ENCODE assay signal across 21 cellular contexts in genomic region chr4:1611501-1611870, GRCh38.
DNase-seq lines count a peak whose midpoint lies in the region; ATAC-seq and TF ChIP-seq lines count a peak whose summit lies in the region.
"Had no signal": no experiment of that assay in that cellular context is flagged by ENCODE, and none has a peak within 500 bp of the region (broad histone marks: within the 10 kb centered on the region; RNA-seq: fewer than 3 reads in every experiment).

No MANE protein-coding gene starts in this region.

- H3K27ac ChIP-seq in RWPE2 (ENCODE audit: poor library complexity, severe bottlenecking) (no peak overlapping the region), spleen (no peak overlapping the region), neural progenitor cell (no peak overlapping the region)
- H3K27ac ChIP-seq: 22Rv1; BLaER1 treated with 17β-estradiol and CSF1 and Interleukin-3, amounts not matched to agents 10 nM and 100 nM; KMS-11; PC-9 had no signal

- no peaks in the 10 kb centered on the region for H3K79me2 ChIP-seq in neural progenitor cell (ENCODE audit: low read depth)

- no peaks in the 10 kb centered on the region for H3K27me3 Mint-ChIP-seq in activated naive CD8-positive, alpha-beta T cell treated with anti-CD3 and anti-CD28 coated beads, Interleukin-2, amount 50 U/mL, for 24 hours
- no peaks in the 10 kb centered on the region for H3K27me3 Mint-ChIP-seq in activated naive CD8-positive, alpha-beta T cell treated with anti-CD3 and anti-CD28 coated beads for 36 hours
- peaks cover 8% of the 10 kb centered on the region for H3K27me3 Mint-ChIP-seq in neural progenitor cell (ENCODE audit: insufficient read depth, low read depth)
- H3K27me3 Mint-ChIP-seq: CD4-positive, alpha-beta T cell had no signal

- no peaks in the 10 kb centered on the region for H3F3A ChIP-seq in neural progenitor cell (ENCODE audit: low read depth)

- H3K36me3 Mint-ChIP-seq in activated naive CD8-positive, alpha-beta T cell treated with anti-CD3 and anti-CD28 coated beads, Interleukin-2, amount 50 U/mL, for 24 hours (ENCODE audit: low read depth) = no peaks in the 10 kb centered on the region
- no peaks in the 10 kb centered on the region for H3K36me3 Mint-ChIP-seq in activated naive CD8-positive, alpha-beta T cell treated with anti-CD3 and anti-CD28 coated beads for 36 hours
- H3K36me3 Mint-ChIP-seq in neural progenitor cell = no peaks in the 10 kb centered on the region

- TF ChIP-seq CTCF in RWPE2 (IDR thresholded peaks at IDR 0.05; ENCODE audit: poor library complexity, severe bottlenecking) (no peak), spleen (IDR thresholded peaks at IDR 0.05 in 8 of 11, conservative IDR thresholded peaks at IDR 0.05 in 3 of 11) (no peak), neural progenitor cell (IDR thresholded peaks at IDR 0.05) (no peak)

- no peak for DNase-seq in activated naive CD8-positive, alpha-beta T cell treated with anti-CD3 and anti-CD28 coated beads, Interleukin-2, amount 50 U/mL, for 24 hours
- no peak for DNase-seq in activated naive CD8-positive, alpha-beta T cell treated with anti-CD3 and anti-CD28 coated beads for 36 hours
- peak; percentile 39 for DNase-seq in RWPE2 (ENCODE audit: low spot score)
- DNase-seq in left ventricle myocardium superior = peak; percentile 17
- DNase-seq in spleen = peak; percentile 71
- DNase-seq in Ammon's horn (ENCODE audit: low spot score) = no peak
- DNase-seq in neural progenitor cell (ENCODE audit: low spot score) = no peak
- DNase-seq: ACHN; CD4-positive, alpha-beta T cell; DMS53; MM.1S; NCI-H2029; NCI-H446; NCI-H524 treated with DMSO at 0.1 percent for 48 hours; PC-9; SHP77 treated with DMSO at 0.1 percent for 48 hours had no signal

- H3K4me1 Mint-ChIP-seq in activated naive CD8-positive, alpha-beta T cell treated with anti-CD3 and anti-CD28 coated beads, Interleukin-2, amount 50 U/mL, for 24 hours = peaks cover 14% of the 10 kb centered on the region
- H3K4me1 Mint-ChIP-seq in activated naive CD8-positive, alpha-beta T cell treated with anti-CD3 and anti-CD28 coated beads for 36 hours = peaks cover 15% of the 10 kb centered on the region
- H3K4me1 Mint-ChIP-seq in neural progenitor cell = peaks cover 17% of the 10 kb centered on the region

- no peak overlapping the region for H3K9ac ChIP-seq in neural progenitor cell
- H3K9ac ChIP-seq: BLaER1 treated with 17β-estradiol and CSF1 and Interleukin-3, amounts not matched to agents 10 nM and 100 nM; KMS-11 had no signal

- H3K9me3 ChIP-seq in RWPE2 (ENCODE audit: severe bottlenecking) (no peaks in the 10 kb centered on the region), spleen (no peaks in the 10 kb centered on the region), neural progenitor cell (ENCODE audit: low read depth) (no peaks in the 10 kb centered on the region)
- H3K9me3 ChIP-seq: BLaER1 treated with 17β-estradiol and CSF1 and Interleukin-3, amounts not matched to agents 10 nM and 100 nM had no signal

- peaks cover 3% of the 10 kb centered on the region for H3K4me1 ChIP-seq in RWPE2 (ENCODE audit: insufficient read depth, poor library complexity, severe bottlenecking)
- no peaks in the 10 kb centered on the region for H3K4me1 ChIP-seq in spleen
- H3K4me1 ChIP-seq in neural progenitor cell = no peaks in the 10 kb centered on the region

- peaks cover 4% of the 10 kb centered on the region for H3K9me3 Mint-ChIP-seq in activated naive CD8-positive, alpha-beta T cell treated with anti-CD3 and anti-CD28 coated beads, Interleukin-2, amount 50 U/mL, for 24 hours
- H3K9me3 Mint-ChIP-seq in activated naive CD8-positive, alpha-beta T cell treated with anti-CD3 and anti-CD28 coated beads for 36 hours = peaks cover 7% of the 10 kb centered on the region
- no peaks in the 10 kb centered on the region for H3K9me3 Mint-ChIP-seq in neural progenitor cell

- no peak overlapping the region for H3K4me2 ChIP-seq in neural progenitor cell
- H3K4me2 ChIP-seq: BLaER1 treated with 17β-estradiol and CSF1 and Interleukin-3, amounts not matched to agents 10 nM and 100 nM; KMS-11; PC-9 had no signal

- peak; percentile 9 for ATAC-seq in activated naive CD8-positive, alpha-beta T cell treated with anti-CD3 and anti-CD28 coated beads, Interleukin-2, amount 50 U/mL, for 24 hours
- ATAC-seq in RWPE2 (ENCODE audit: low read depth) = no peak
- no peak for ATAC-seq in left ventricle myocardium superior
- ATAC-seq in GM21619 (IDR thresholded peaks at IDR 0.05; ENCODE audit: unreplicated experiment) = no peak

- H3K4me3 ChIP-seq in RWPE2 (ENCODE audit: severe bottlenecking) (no peak overlapping the region), spleen (no peak overlapping the region), neural progenitor cell (no peak overlapping the region)
- H3K4me3 ChIP-seq: BLaER1 treated with 17β-estradiol and CSF1 and Interleukin-3, amounts not matched to agents 10 nM and 100 nM; PC-9 had no signal

- no peaks in the 10 kb centered on the region for H3K36me3 ChIP-seq in RWPE2 (ENCODE audit: low read depth)
- H3K36me3 ChIP-seq in spleen = no peaks in the 10 kb centered on the region
- no peaks in the 10 kb centered on the region for H3K36me3 ChIP-seq in neural progenitor cell
- H3K36me3 ChIP-seq: BLaER1 treated with 17β-estradiol and CSF1 and Interleukin-3, amounts not matched to agents 10 nM and 100 nM had no signal

- intact Hi-C loops in left ventricle myocardium superior (cut with micrococcal nuclease) (no loop called here), spleen (cut with DNase I; ENCODE audit: low total_unique reads) (no loop called here)

- WGBS in spleen, 5 donors = 75 to 94% (median 89%) methylated on average over 4 to 9 of the region's 9 CpGs

- H3K27me3 ChIP-seq in RWPE2 (ENCODE audit: insufficient read depth, poor library complexity, severe bottlenecking) = no peaks in the 10 kb centered on the region
- H3K27me3 ChIP-seq in spleen (replicated peaks in 1 of 7) = peaks cover 0 to 9% (median 0%) of the 10 kb centered on the region in 7 donors
- no peaks in the 10 kb centered on the region for H3K27me3 ChIP-seq in neural progenitor cell
- H3K27me3 ChIP-seq: BLaER1 treated with 17β-estradiol and CSF1 and Interleukin-3, amounts not matched to agents 10 nM and 100 nM had no signal

- no peak for TF ChIP-seq POLR2A in spleen (IDR thresholded peaks at IDR 0.05)

- no peak overlapping the region for H2AFZ ChIP-seq in neural progenitor cell (replicated peaks)
- H2AFZ ChIP-seq: PC-9 had no signal

- no peak overlapping the region for H3K27ac Mint-ChIP-seq in activated naive CD8-positive, alpha-beta T cell treated with anti-CD3 and anti-CD28 coated beads, Interleukin-2, amount 50 U/mL, for 24 hours
- no peak overlapping the region for H3K27ac Mint-ChIP-seq in activated naive CD8-positive, alpha-beta T cell treated with anti-CD3 and anti-CD28 coated beads for 36 hours
- no peak overlapping the region for H3K27ac Mint-ChIP-seq in neural progenitor cell
- H3K27ac Mint-ChIP-seq: CD4-positive, alpha-beta T cell; IgD-negative memory B cell had no signal

- H3K4me3 Mint-ChIP-seq in activated naive CD8-positive, alpha-beta T cell treated with anti-CD3 and anti-CD28 coated beads, Interleukin-2, amount 50 U/mL, for 24 hours = no peak overlapping the region
- no peak overlapping the region for H3K4me3 Mint-ChIP-seq in activated naive CD8-positive, alpha-beta T cell treated with anti-CD3 and anti-CD28 coated beads for 36 hours
- H3K4me3 Mint-ChIP-seq in neural progenitor cell = no peak overlapping the region
- H3K4me3 Mint-ChIP-seq: CD4-positive, alpha-beta T cell; IgD-negative memory B cell had no signal

- no peaks in the 10 kb centered on the region for H4K20me1 ChIP-seq in neural progenitor cell (ENCODE audit: low read depth)

Comparison
In these comparisons a context has a peak if more than half of its experiments do, and no peak if none do; other contexts are left out.
1. DNase-seq: peak in RWPE2 (single experiment), left ventricle myocardium superior (single experiment) and spleen (single experiment); none in activated naive CD8-positive, alpha-beta T cell treated with anti-CD3 and anti-CD28 coated beads, Interleukin-2, amount 50 U/mL, for 24 hours (single experiment), activated naive CD8-positive, alpha-beta T cell treated with anti-CD3 and anti-CD28 coated beads for 36 hours (single experiment), Ammon's horn (single experiment) and neural progenitor cell (single experiment).